Comparison of ENCODE assay signal across 19 cellular contexts in genomic region chr12:59164226-59164625, GRCh38.
"Had no signal": no experiment of that assay in that cellular context is flagged by ENCODE, and none has a peak within 500 bp of the region (broad histone marks: within the 10 kb centered on the region; RNA-seq: fewer than 3 reads in every experiment).

No MANE protein-coding gene starts in this region.

- H3K27me3 Mint-ChIP-seq: activated B cell treated with CpG ODN at 0.5 μM for 24 hours; activated CD4-positive, alpha-beta memory T cell treated with anti-CD3 and anti-CD28 coated beads, Interleukin-2, amount 10 ng/mL, durations not matched to agents 7 days and 5 days; natural killer cell treated with Interleukin-12 subunit alpha and Interleukin-12 subunit beta and Interleukin-15 and Interleukin-18, amount 100 ng/mL, for 72 hours had no signal

- H3K4me1 Mint-ChIP-seq: activated B cell treated with CpG ODN at 0.5 μM for 24 hours; activated CD4-positive, alpha-beta memory T cell treated with anti-CD3 and anti-CD28 coated beads, Interleukin-2, amount 10 ng/mL, durations not matched to agents 7 days and 5 days; activated naive CD8-positive, alpha-beta T cell treated with anti-CD3 and anti-CD28 coated beads for 36 hours; activated T-helper 17 cell treated with anti-CD3 and anti-CD28 coated beads, Interleukin-2, amount 50 U/mL, for 72 hours; stimulated activated naive B cell treated with anti-CD40 and anti-IgM and Interleukin-4, amounts not matched to agents 10 μg/mL and 1 μg/mL and 100 μg/mL, for 72 hours had no signal

- H3K9ac ChIP-seq: parathyroid adenoma had no signal

- H2AFZ ChIP-seq: parathyroid adenoma had no signal

- H3K4me3 ChIP-seq: breast epithelium, lower lobe of right lung, sigmoid colon, spleen, thoracic aorta had no signal

- H3K27ac Mint-ChIP-seq: activated B cell treated with CpG ODN at 0.5 μM for 24 hours; activated CD4-positive, alpha-beta memory T cell treated with anti-CD3 and anti-CD28 coated beads, Interleukin-2, amount 10 ng/mL, durations not matched to agents 7 days and 5 days; activated naive CD8-positive, alpha-beta T cell treated with anti-CD3 and anti-CD28 coated beads for 36 hours; activated T-helper 17 cell treated with anti-CD3 and anti-CD28 coated beads, Interleukin-2, amount 50 U/mL, for 72 hours; natural killer cell treated with Interleukin-12 subunit alpha and Interleukin-12 subunit beta and Interleukin-15 and Interleukin-18, amount 100 ng/mL, for 72 hours; stimulated activated naive B cell treated with anti-CD40 and anti-IgM and Interleukin-4, amounts not matched to agents 10 μg/mL and 1 μg/mL and 100 μg/mL, for 72 hours; T-helper 2 cell treated with Interferon-gamma antibody and Interleukin-4, amounts not matched to agents 5 μg/mL and 100 μg/mL, for 36 hours had no signal

- H3K79me2 ChIP-seq: parathyroid adenoma had no signal

- H3K36me3 ChIP-seq: breast epithelium, lower lobe of right lung, neutrophil, sigmoid colon, spleen, thoracic aorta had no signal

- H3K4me1 ChIP-seq: breast epithelium, lower lobe of right lung, parathyroid adenoma, sigmoid colon, spleen had no signal

- H3K9me3 ChIP-seq: breast epithelium, lower lobe of right lung, neutrophil, sigmoid colon, spleen, thoracic aorta had no signal

- DNase-seq: activated B cell treated with CpG ODN at 0.5 μM for 24 hours; activated CD4-positive, alpha-beta memory T cell treated with anti-CD3 and anti-CD28 coated beads, Interleukin-2, amount 10 ng/mL, durations not matched to agents 7 days and 5 days; activated CD4-positive, alpha-beta T cell treated with anti-CD3 and anti-CD28 coated beads for 4 hours; activated naive CD4-positive, alpha-beta T cell; activated naive CD8-positive, alpha-beta T cell treated with anti-CD3 and anti-CD28 coated beads for 36 hours; activated T-cell treated with anti-CD3 and anti-CD28 coated beads, Interleukin-2, amount 50 U/mL, for 1 hour; cortex of kidney; lower lobe of right lung; sigmoid colon; spleen; stimulated activated CD4-positive, alpha-beta T cell treated with anti-CD3 and anti-CD28 coated beads, Interleukin-4, amount 100 ng/mL, for 4 hours; stimulated activated naive B cell treated with anti-CD40 and anti-IgM and Interleukin-4, amounts not matched to agents 10 μg/mL and 1 μg/mL and 100 μg/mL, for 72 hours had no signal

- H3K27ac ChIP-seq: lower lobe of right lung, neutrophil, parathyroid adenoma, sigmoid colon, spleen, thoracic aorta had no signal

- H3K36me3 Mint-ChIP-seq: activated naive CD8-positive, alpha-beta T cell treated with anti-CD3 and anti-CD28 coated beads for 36 hours; natural killer cell treated with Interleukin-12 subunit alpha and Interleukin-12 subunit beta and Interleukin-15 and Interleukin-18, amount 100 ng/mL, for 72 hours; stimulated activated naive B cell treated with anti-CD40 and anti-IgM and Interleukin-4, amounts not matched to agents 10 μg/mL and 1 μg/mL and 100 μg/mL, for 72 hours had no signal

- ATAC-seq: activated T-helper 17 cell treated with anti-CD3 and anti-CD28 coated beads, Interleukin-2, amount 50 U/mL, for 72 hours; lower lobe of right lung; natural killer cell treated with Interleukin-12 subunit alpha and Interleukin-12 subunit beta and Interleukin-15 and Interleukin-18, amount 100 ng/mL, for 72 hours; stimulated activated naive B cell treated with anti-CD40 and anti-IgM and Interleukin-4, amounts not matched to agents 10 μg/mL and 1 μg/mL and 100 μg/mL, for 72 hours had no signal

- H3K4me3 Mint-ChIP-seq: activated B cell treated with CpG ODN at 0.5 μM for 24 hours; activated CD4-positive, alpha-beta memory T cell treated with anti-CD3 and anti-CD28 coated beads, Interleukin-2, amount 10 ng/mL, durations not matched to agents 7 days and 5 days; activated naive CD8-positive, alpha-beta T cell treated with anti-CD3 and anti-CD28 coated beads for 36 hours; activated T-helper 17 cell treated with anti-CD3 and anti-CD28 coated beads, Interleukin-2, amount 50 U/mL, for 72 hours; natural killer cell treated with Interleukin-12 subunit alpha and Interleukin-12 subunit beta and Interleukin-15 and Interleukin-18, amount 100 ng/mL, for 72 hours; stimulated activated naive B cell treated with anti-CD40 and anti-IgM and Interleukin-4, amounts not matched to agents 10 μg/mL and 1 μg/mL and 100 μg/mL, for 72 hours; T-helper 2 cell treated with Interferon-gamma antibody and Interleukin-4, amounts not matched to agents 5 μg/mL and 100 μg/mL, for 36 hours had no signal

- H3K27me3 ChIP-seq: breast epithelium, neutrophil, sigmoid colon had no signal

- H3K9me3 Mint-ChIP-seq: activated B cell treated with CpG ODN at 0.5 μM for 24 hours; activated CD4-positive, alpha-beta memory T cell treated with anti-CD3 and anti-CD28 coated beads, Interleukin-2, amount 10 ng/mL, durations not matched to agents 7 days and 5 days; activated naive CD8-positive, alpha-beta T cell treated with anti-CD3 and anti-CD28 coated beads for 36 hours; activated T-helper 17 cell treated with anti-CD3 and anti-CD28 coated beads, Interleukin-2, amount 50 U/mL, for 72 hours; natural killer cell treated with Interleukin-12 subunit alpha and Interleukin-12 subunit beta and Interleukin-15 and Interleukin-18, amount 100 ng/mL, for 72 hours; T-helper 2 cell treated with Interferon-gamma antibody and Interleukin-4, amounts not matched to agents 5 μg/mL and 100 μg/mL, for 36 hours had no signal
